8 cellular contexts compared by ENCODE assay signal in the genomic region with DNA sequence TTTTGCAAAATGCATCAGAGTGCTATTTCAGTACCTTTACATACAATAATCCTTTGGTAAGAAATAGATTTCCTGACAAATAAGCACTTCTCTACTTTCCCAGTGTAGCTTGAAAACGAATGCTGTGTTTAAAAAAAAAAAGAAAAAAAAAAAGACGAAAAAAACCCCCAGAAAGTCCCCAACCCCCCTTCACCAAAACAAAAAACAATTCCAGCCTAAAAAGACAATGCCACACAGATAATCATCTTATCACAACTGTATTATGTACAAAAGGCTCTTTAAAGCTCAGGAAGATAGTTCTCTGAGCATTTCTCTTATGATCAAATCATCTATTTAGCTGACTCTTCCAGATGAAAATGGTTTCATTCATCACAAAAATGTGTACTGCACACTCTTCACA. TPM values are rescaled to one million over a fixed set of nuclear protein-coding genes. Genes with fewer than 3 reads are reported as not detected.
DNase-seq lines count a peak whose midpoint lies in the region; ATAC-seq, FAIRE-seq and TF ChIP-seq lines count a peak whose summit lies in the region.

No MANE protein-coding gene starts in this region.

- H3K36me3 ChIP-seq in Panc1 (ENCODE audit: control insufficient read depth, insufficient read depth, low read length) (no peaks in the 10 kb centered on the region), neuron (ENCODE audit: insufficient read depth, low read length) (peaks cover 12% of the 10 kb centered on the region)

- H3K27me3 ChIP-seq in CD4-positive, alpha-beta T cell (ENCODE audit: control insufficient read depth, insufficient read depth, low read length) = peaks cover 59% of the 10 kb centered on the region
- H3K27me3 ChIP-seq in Panc1 (ENCODE audit: control insufficient read depth, insufficient read depth, low read length) (no peaks in the 10 kb centered on the region), neuron (ENCODE audit: insufficient read depth, low read length) (no peaks in the 10 kb centered on the region)

- H3K4me1 Mint-ChIP-seq in CD4-positive, alpha-beta T cell (ENCODE audit: low read depth) = peaks cover 22% of the 10 kb centered on the region

- CTCF ChIA-PET in CD4-positive, alpha-beta T cell (lab: Charles Lee) = interaction anchor here (0.7 to 2.0 kb wide), 2 partner anchors 12 to 241 kb away, joined by 3 to 8 read pairs; no protein-coding TSS in a partner anchor
- CTCF ChIA-PET in Panc1 (lab: Charles Lee) = interaction anchor here (0.8 kb wide), 1 partner anchor 61 kb away, joined by 13 read pairs; no protein-coding TSS in a partner anchor

- peaks cover 66% of the 10 kb centered on the region for H3K27me3 Mint-ChIP-seq in CD4-positive, alpha-beta T cell

- TF ChIP-seq CTCF in CD4-positive, alpha-beta T cell (IDR thresholded peaks at IDR 0.05) = no peak
- TF ChIP-seq CTCF in Panc1 (IDR thresholded peaks at IDR 0.05) = no peak
- no peak for TF ChIP-seq CTCF in epithelial cell of esophagus (IDR thresholded peaks at IDR 0.05; ENCODE audit: insufficient read depth, low read depth, low read length, missing control alignments)

- no peaks in the 10 kb centered on the region for H3K9me3 Mint-ChIP-seq in CD4-positive, alpha-beta T cell

- no peaks in the 10 kb centered on the region for H3K36me3 Mint-ChIP-seq in CD4-positive, alpha-beta T cell (ENCODE audit: low read depth)

- peaks cover 8% of the 10 kb centered on the region for H3K4me1 ChIP-seq in Panc1 (ENCODE audit: control insufficient read depth, insufficient read depth, low read length)
- peaks cover 25% of the 10 kb centered on the region for H3K4me1 ChIP-seq in neuron (ENCODE audit: insufficient read depth, low read length)

- POLR2A ChIA-PET in CD4-positive, alpha-beta T cell (lab: Charles Lee) = interaction anchor here (1.4 to 1.6 kb wide), 2 partner anchors 14 to 203 kb away, joined by 5 read pairs; partner anchors contain the start of gene DDHD1
- POLR2A ChIA-PET in Panc1 (lab: Charles Lee) = no interaction called here

- no peak for ATAC-seq in CD4-positive, alpha-beta T cell (ENCODE audit: poor library complexity)
- ATAC-seq in Panc1 (no peak), GM21529 (IDR thresholded peaks at IDR 0.05; ENCODE audit: unreplicated experiment) (no peak), HG02571 (IDR thresholded peaks at IDR 0.05; ENCODE audit: unreplicated experiment) (no peak)

- no peak for DNase-seq in CD4-positive, alpha-beta T cell
- no peak for DNase-seq in Panc1 (ENCODE audit: low read depth, low spot score)
- no peak for DNase-seq in epithelial cell of esophagus (ENCODE audit: low read depth)
- no peak for DNase-seq in HTR-8/SVneo (ENCODE audit: insufficient read length, low spot score)
- DNase-seq in HuH-7.5 (ENCODE audit: low spot score) = no peak

- H3K4me3 Mint-ChIP-seq in CD4-positive, alpha-beta T cell = peak overlapping the region; percentile 72

- in situ Hi-C loops in Panc1 (cut with HindIII; ENCODE audit: low pct_unique_long_range_greater_than_20kb, low sequenced_read_pairs) = no loop called here

- no peak overlapping the region for H3K27ac ChIP-seq in CD4-positive, alpha-beta T cell (ENCODE audit: low read depth, low read length)
- H3K27ac ChIP-seq in Panc1 (ENCODE audit: low read length) = peak overlapping the region; percentile 71; the same call in 1 of the 2 replicates

- FAIRE-seq in HTR-8/SVneo (lab: Jason Lieb, UNC) = no peak

- H3K9me3 ChIP-seq in CD4-positive, alpha-beta T cell (ENCODE audit: control insufficient read depth, low read length) = no peaks in the 10 kb centered on the region
- H3K9me3 ChIP-seq in Panc1 (ENCODE audit: control insufficient read depth, insufficient read depth, low read depth, low read length) (no peaks in the 10 kb centered on the region), neuron (ENCODE audit: low read length) (no peaks in the 10 kb centered on the region)

- intact Hi-C loops in CD4-positive, alpha-beta T cell (cut with DNase I, micrococcal nuclease) = loop anchor here in 1 of 2 experiments (10.0 kb wide), 1 partner anchor 394 kb away; the partner anchor contains the start of genes GPR137C and TXNDC16
- intact Hi-C loops in Panc1 (cut with micrococcal nuclease; ENCODE audit: unreplicated experiment) = no loop called here

- no TSS peak for BruUV-seq in Panc1 (replicated peaks; lab: Mats Ljungman, UMichigan)

- H3K27ac Mint-ChIP-seq in CD4-positive, alpha-beta T cell = no peak overlapping the region

- H3K4me3 ChIP-seq in Panc1 (ENCODE audit: low read depth in 2 of 2, low read length in 2 of 2) (peak overlapping the region; percentile 74 to 93), epithelial cell of esophagus (ENCODE audit: low read length) (peak overlapping the region; percentile 72), neuron (ENCODE audit: low read length) (peak overlapping the region; percentile 65)

- no peak overlapping the region for H2AFZ ChIP-seq in neuron (ENCODE audit: low read depth, low read length)

RNA-seq across cellular contexts. Expression of gene FERMT2, which starts 1.6 kb away (rescaled TPM):
- under 1 TPM; 0.44 to 0.61 TPM for total RNA-seq in CD4-positive, alpha-beta T cell
- total RNA-seq in Panc1 (2021; ENCODE audit: unreplicated experiment) = 33.3 TPM
- 27.9 TPM for polyA plus RNA-seq in Panc1 (2012; ENCODE audit: insufficient read length)

Comparison
In these comparisons a context has a peak if more than half of its experiments do, and no peak if none do; other contexts are left out.
1. RNA of gene FERMT2, which starts 1.6 kb away (total RNA-seq): 33.3 TPM in Panc1 (single experiment); 0.44 to 0.61 TPM in CD4-positive, alpha-beta T cell; every median in the first group is over 10 times any median in the second.
2. Peak in every context shown above with its lines, with median percentiles within 50 percentile points of each other: H3K4me3 ChIP-seq.